Comparison of ENCODE assay signal across 17 cellular contexts in genomic region chr6:81734500-81735140, GRCh38.
"Had no signal": no experiment of that assay in that cellular context is flagged by ENCODE, and none has a peak within 500 bp of the region (broad histone marks: within the 10 kb centered on the region; RNA-seq: fewer than 3 reads in every experiment).

No MANE protein-coding gene starts in this region.

- H3K27me3 Mint-ChIP-seq: naive thymus-derived CD4-positive, alpha-beta T cell; stimulated activated naive B cell treated with anti-CD40 and anti-IgM and Interleukin-4, amounts not matched to agents 10 μg/mL and 1 μg/mL and 100 μg/mL, for 72 hours; stimulated activated naive CD8-positive, alpha-beta T cell treated with anti-CD3 and anti-CD28 coated beads, Interleukin-15, amount 100 ng/mL, for 72 hours had no signal

- H3K9me3 ChIP-seq: colonic mucosa, gastrocnemius medialis, thoracic aorta, transverse colon had no signal

- H2AFZ ChIP-seq: parathyroid adenoma had no signal

- H3K4me1 ChIP-seq: colonic mucosa, gastrocnemius medialis, parathyroid adenoma, psoas muscle, transverse colon had no signal

- H3K4me1 Mint-ChIP-seq: nephron progenitor cell; stimulated activated naive B cell treated with anti-CD40 and anti-IgM and Interleukin-4, amounts not matched to agents 10 μg/mL and 1 μg/mL and 100 μg/mL, for 72 hours; stimulated activated naive CD8-positive, alpha-beta T cell treated with anti-CD3 and anti-CD28 coated beads, Interleukin-15, amount 100 ng/mL, for 72 hours had no signal

- H3K27ac Mint-ChIP-seq: endodermal cell; naive thymus-derived CD4-positive, alpha-beta T cell; nephron progenitor cell; stimulated activated naive B cell treated with anti-CD40 and anti-IgM and Interleukin-4, amounts not matched to agents 10 μg/mL and 1 μg/mL and 100 μg/mL, for 72 hours; stimulated activated naive CD8-positive, alpha-beta T cell treated with anti-CD3 and anti-CD28 coated beads, Interleukin-15, amount 100 ng/mL, for 72 hours had no signal

- H3K4me3 Mint-ChIP-seq: endodermal cell; naive thymus-derived CD4-positive, alpha-beta T cell; nephron progenitor cell; stimulated activated naive B cell treated with anti-CD40 and anti-IgM and Interleukin-4, amounts not matched to agents 10 μg/mL and 1 μg/mL and 100 μg/mL, for 72 hours; stimulated activated naive CD8-positive, alpha-beta T cell treated with anti-CD3 and anti-CD28 coated beads, Interleukin-15, amount 100 ng/mL, for 72 hours had no signal

- H3K36me3 Mint-ChIP-seq: naive thymus-derived CD4-positive, alpha-beta T cell had no signal

- ATAC-seq: gastrocnemius medialis; left ventricle myocardium superior; naive thymus-derived CD4-positive, alpha-beta T cell; psoas muscle; sciatic nerve; stimulated activated naive B cell treated with anti-CD40 and anti-IgM and Interleukin-4, amounts not matched to agents 10 μg/mL and 1 μg/mL and 100 μg/mL, for 72 hours; stimulated activated naive CD8-positive, alpha-beta T cell treated with anti-CD3 and anti-CD28 coated beads, Interleukin-15, amount 100 ng/mL, for 72 hours had no signal

- DNase-seq: colonic mucosa; endodermal cell; gastrocnemius medialis; glutamatergic neuron; left ventricle myocardium superior; naive thymus-derived CD4-positive, alpha-beta T cell; nephron progenitor cell; psoas muscle; retina; stimulated activated CD4-positive, alpha-beta T cell treated with anti-CD3 and anti-CD28 coated beads, Interleukin-2, amount 100 ng/mL, for 24 hours; stimulated activated CD4-positive, alpha-beta T cell treated with anti-CD3 and anti-CD28 coated beads, Interleukin-4, amount 100 ng/mL, for 4 hours; stimulated activated naive B cell treated with anti-CD40 and anti-IgM and Interleukin-4, amounts not matched to agents 10 μg/mL and 1 μg/mL and 100 μg/mL, for 72 hours; stimulated activated naive CD8-positive, alpha-beta T cell treated with anti-CD3 and anti-CD28 coated beads, Interleukin-15, amount 100 ng/mL, for 72 hours; transverse colon had no signal

- H3K9ac ChIP-seq: parathyroid adenoma had no signal

- H3K27ac ChIP-seq: colonic mucosa, gastrocnemius medialis, parathyroid adenoma, psoas muscle, thoracic aorta, transverse colon had no signal

- H3K9me3 Mint-ChIP-seq: nephron progenitor cell; stimulated activated naive CD8-positive, alpha-beta T cell treated with anti-CD3 and anti-CD28 coated beads, Interleukin-15, amount 100 ng/mL, for 72 hours had no signal

- H3K79me2 ChIP-seq: parathyroid adenoma had no signal

- H3K4me3 ChIP-seq: colonic mucosa, gastrocnemius medialis, psoas muscle, thoracic aorta, transverse colon had no signal

- H3K36me3 ChIP-seq: colonic mucosa, gastrocnemius medialis, thoracic aorta, transverse colon had no signal

- H3K27me3 ChIP-seq: colonic mucosa, gastrocnemius medialis, transverse colon had no signal
